8 cellular contexts compared by ENCODE assay signal in genomic region chr2:43169091-43169936, GRCh38. TPM values are rescaled to one million over a fixed set of nuclear protein-coding genes. Genes with fewer than 3 reads are reported as not detected.
DNase-seq lines count a peak whose midpoint lies in the region; ATAC-seq, FAIRE-seq and TF ChIP-seq lines count a peak whose summit lies in the region.

No MANE protein-coding gene starts in this region.

- peak; percentile 72 for FAIRE-seq in GM18507 (lab: Jason Lieb, UNC)
- FAIRE-seq in kidney (lab: Jason Lieb, UNC): no peak

- H3K36me3 Mint-ChIP-seq in activated CD8-positive, alpha-beta memory T cell treated with anti-CD3 and anti-CD28 coated beads, Interleukin-2, amount 10 ng/mL, durations not matched to agents 7 days and 5 days: no peaks in the 10 kb centered on the region

- H3K36me3 ChIP-seq in kidney (ENCODE audit: control insufficient read depth in 1 of 2, insufficient read depth in 2 of 2, low read length in 2 of 2) (no peaks in the 10 kb centered on the region), subcutaneous abdominal adipose tissue (ENCODE audit: control insufficient read depth in 5 of 5, insufficient read depth in 5 of 5, low read length in 5 of 5) (no peaks in the 10 kb centered on the region)

- H3K4me1 Mint-ChIP-seq in activated CD8-positive, alpha-beta memory T cell treated with anti-CD3 and anti-CD28 coated beads, Interleukin-2, amount 10 ng/mL, durations not matched to agents 7 days and 5 days: peaks cover 57% of the 10 kb centered on the region

- DNase-seq in GM18507 (ENCODE audit: extremely low spot score, insufficient read length, low read depth): peak; percentile 46
- DNase-seq in activated CD8-positive, alpha-beta memory T cell treated with anti-CD3 and anti-CD28 coated beads, Interleukin-2, amount 10 ng/mL, durations not matched to agents 7 days and 5 days: peak; percentile 64
- peak; percentile 94 for DNase-seq in kidney
- no peak for DNase-seq in NCI-H2107 (lab: John Stamatoyannopoulos, UW)
- no peak for DNase-seq in DMS79 treated with DMSO at 0.1 percent for 48 hours (lab: John Stamatoyannopoulos, UW)
- DNase-seq in NCI-H2196 (lab: John Stamatoyannopoulos, UW; ENCODE audit: unreplicated experiment): no peak

- H3K4me1 ChIP-seq in kidney (ENCODE audit: control insufficient read depth in 1 of 2, insufficient read depth in 1 of 2, low read depth in 1 of 2, low read length in 2 of 2): peaks cover 0 to 22% of the 10 kb centered on the region in 2 donors
- H3K4me1 ChIP-seq in subcutaneous abdominal adipose tissue (ENCODE audit: control insufficient read depth in 5 of 5, insufficient read depth in 5 of 5, low read length in 5 of 5): peaks cover 3 to 52% (median 47%) of the 10 kb centered on the region in 5 donors

- H3K27ac ChIP-seq in kidney (ENCODE audit: low read depth in 2 of 2, low read length in 2 of 2) (peak overlapping the region; percentile 79), subcutaneous abdominal adipose tissue (ENCODE audit: low read depth, low read length) (peak overlapping the region; percentile 65)

- intact Hi-C loops in kidney (cut with DNase I): no loop called here

- H3K4me3 ChIP-seq in kidney (ENCODE audit: low read length in 2 of 2): no peak overlapping the region
- H3K4me3 ChIP-seq in subcutaneous abdominal adipose tissue (ENCODE audit: low read depth in 1 of 5, low read length in 5 of 5): peak overlapping the region in 3 of 5 donors; percentile 18 to 35 (median 28)

- no peaks in the 10 kb centered on the region for H3K27me3 ChIP-seq in subcutaneous abdominal adipose tissue (ENCODE audit: control insufficient read depth in 5 of 5, insufficient read depth in 4 of 5, low read length in 5 of 5)

- H3K9me3 ChIP-seq in kidney (ENCODE audit: control insufficient read depth in 1 of 2, low read length in 2 of 2) (no peaks in the 10 kb centered on the region), subcutaneous abdominal adipose tissue (ENCODE audit: control insufficient read depth in 5 of 5, low read length in 5 of 5) (peaks cover 0 to under 1% (median 0%) of the 10 kb centered on the region in 5 donors)

- peak overlapping the region; percentile 38 for H3K4me3 Mint-ChIP-seq in activated CD8-positive, alpha-beta memory T cell treated with anti-CD3 and anti-CD28 coated beads, Interleukin-2, amount 10 ng/mL, durations not matched to agents 7 days and 5 days

- H3K9me3 Mint-ChIP-seq in activated CD8-positive, alpha-beta memory T cell treated with anti-CD3 and anti-CD28 coated beads, Interleukin-2, amount 10 ng/mL, durations not matched to agents 7 days and 5 days (ENCODE audit: low read depth): no peaks in the 10 kb centered on the region

- peak overlapping the region; percentile 86 for H3K27ac Mint-ChIP-seq in activated CD8-positive, alpha-beta memory T cell treated with anti-CD3 and anti-CD28 coated beads, Interleukin-2, amount 10 ng/mL, durations not matched to agents 7 days and 5 days

- peak overlapping the region in 1 of 2 donors; percentile 36 for H3K9ac ChIP-seq in kidney (ENCODE audit: low read length in 2 of 2)
- peak overlapping the region in 2 of 5 donors; percentile 3 to 18 for H3K9ac ChIP-seq in subcutaneous abdominal adipose tissue (ENCODE audit: low read length in 5 of 5)

- ATAC-seq in HG03432 (IDR thresholded peaks at IDR 0.05; ENCODE audit: unreplicated experiment): peak; percentile 64
- peak; percentile 24 for ATAC-seq in activated CD8-positive, alpha-beta memory T cell treated with anti-CD3 and anti-CD28 coated beads, Interleukin-2, amount 10 ng/mL, durations not matched to agents 7 days and 5 days

- CTCF ChIA-PET in activated CD8-positive, alpha-beta memory T cell treated with anti-CD3 and anti-CD28 coated beads, Interleukin-2, amount 10 ng/mL, durations not matched to agents 7 days and 5 days (lab: Charles Lee): interaction anchor here (0.8 to 17.1 kb wide), 23 partner anchors 8 to 315 kb away, joined by 3 to 255 read pairs (median 6); partner anchors contain the start of gene ZFP36L2

- no peaks in the 10 kb centered on the region for H3K27me3 Mint-ChIP-seq in activated CD8-positive, alpha-beta memory T cell treated with anti-CD3 and anti-CD28 coated beads, Interleukin-2, amount 10 ng/mL, durations not matched to agents 7 days and 5 days

- no peak for TF ChIP-seq CTCF in kidney (IDR thresholded peaks at IDR 0.05; ENCODE audit: borderline replicate concordance, extremely low read depth, insufficient read depth)

RNA-seq across cellular contexts. Expression of gene ZFP36L2, which starts 57.1 kb away (rescaled TPM):
- 100 to 1,000 TPM; 118 to 158 TPM for total RNA-seq in activated CD8-positive, alpha-beta memory T cell treated with anti-CD3 and anti-CD28 coated beads, Interleukin-2, amount 10 ng/mL, durations not matched to agents 7 days and 5 days
- 247 TPM for total RNA-seq in kidney
- 35.4 TPM for polyA plus RNA-seq in kidney (ENCODE audit: insufficient read depth, low read depth, low replicate concordance)

Comparison
In these comparisons a context has a peak if more than half of its experiments do, and no peak if none do; other contexts are left out.
1. DNase-seq: peak in GM18507 (single experiment), activated CD8-positive, alpha-beta memory T cell treated with anti-CD3 and anti-CD28 coated beads, Interleukin-2, amount 10 ng/mL, durations not matched to agents 7 days and 5 days (single experiment) and kidney (single experiment); none in NCI-H2107 (single experiment), DMS79 treated with DMSO at 0.1 percent for 48 hours (single experiment) and NCI-H2196 (single experiment).
2. H3K4me3 ChIP-seq: peak in subcutaneous abdominal adipose tissue (3 of 5); none in kidney (0 of 2).